ENCODE assay signal across 1 cellular context in the genomic region with DNA sequence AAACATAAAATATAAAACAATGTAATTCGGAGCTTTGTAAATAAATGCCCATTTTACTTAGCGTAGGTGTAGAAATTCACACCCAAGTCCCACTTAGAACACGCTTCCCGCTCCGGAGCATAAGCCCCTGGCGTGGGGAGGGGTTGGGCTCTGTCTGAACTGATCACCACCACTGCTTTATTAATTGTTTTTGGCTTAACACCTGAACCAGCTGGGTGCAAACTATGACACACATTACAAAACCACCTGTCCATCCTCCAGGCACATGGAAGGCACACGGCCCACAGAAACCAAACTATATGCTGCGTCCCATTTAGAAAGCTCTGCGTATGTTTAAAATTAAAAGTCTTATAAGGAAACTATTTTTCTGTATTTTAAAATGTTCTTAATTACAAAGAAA.
TF ChIP-seq lines count a peak whose summit lies in the region.

No MANE protein-coding gene starts in this region.

TF ChIP-seq in IMR-90, 13 proteins besides CTCF, POLR2A, EP300 and RAD21:
- no peak for TF ChIP-seq FOS (IDR thresholded peaks at IDR 0.05; ENCODE audit: low read depth, low read length)
- no peak for TF ChIP-seq SMC3 (IDR thresholded peaks at IDR 0.05; ENCODE audit: low read depth, low read length)
- TF ChIP-seq RFX5 (IDR thresholded peaks at IDR 0.05; ENCODE audit: low read depth, low read length) = no peak
- TF ChIP-seq, protein P1, sequence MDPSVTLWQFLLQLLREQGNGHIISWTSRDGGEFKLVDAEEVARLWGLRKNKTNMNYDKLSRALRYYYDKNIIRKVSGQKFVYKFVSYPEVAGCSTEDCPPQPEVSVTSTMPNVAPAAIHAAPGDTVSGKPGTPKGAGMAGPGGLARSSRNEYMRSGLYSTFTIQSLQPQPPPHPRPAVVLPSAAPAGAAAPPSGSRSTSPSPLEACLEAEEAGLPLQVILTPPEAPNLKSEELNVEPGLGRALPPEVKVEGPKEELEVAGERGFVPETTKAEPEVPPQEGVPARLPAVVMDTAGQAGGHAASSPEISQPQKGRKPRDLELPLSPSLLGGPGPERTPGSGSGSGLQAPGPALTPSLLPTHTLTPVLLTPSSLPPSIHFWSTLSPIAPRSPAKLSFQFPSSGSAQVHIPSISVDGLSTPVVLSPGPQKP (IDR thresholded peaks at IDR 0.05; ENCODE audit: borderline replicate concordance, low read depth, low read length) = no peak
- TF ChIP-seq RCOR1 (IDR thresholded peaks at IDR 0.05; ENCODE audit: insufficient replicate concordance, low read length) = no peak
- TF ChIP-seq NFE2L2 (IDR thresholded peaks at IDR 0.05; ENCODE audit: low read depth, low read length) = no peak
- no peak for TF ChIP-seq USF2 (IDR thresholded peaks at IDR 0.05; ENCODE audit: low read depth, low read length)
